In genomic region chr11:1147792-1148191, GRCh38 we compare ENCODE assay signal across 2 cellular contexts.
TF ChIP-seq lines count a peak whose summit lies in the region.

No MANE protein-coding gene starts in this region.

TF ChIP-seq in HEK293, 187 proteins besides CTCF, POLR2A, EP300 and RAD21:
- TF ChIP-seq ZNF148 (tag by site-specific recombination; IDR thresholded peaks at IDR 0.05; ENCODE audit: borderline replicate concordance) (0 out of 2 replicates have a peak, but pooled peaks have one; percentile 12), ZSCAN4 (tag by site-specific recombination; IDR thresholded peaks at IDR 0.05) (peak; percentile 98), ZSCAN5A (tag by site-specific recombination; IDR thresholded peaks at IDR 0.05) (no peak), PRDM4 (tag by site-specific recombination; IDR thresholded peaks at IDR 0.05) (no peak)

TF ChIP-seq in H1, 55 proteins besides CTCF, POLR2A, EP300 and RAD21:
- no peak for TF ChIP-seq JUND (IDR thresholded peaks at IDR 0.05; ENCODE audit: low read length)
- TF ChIP-seq EGR1 (IDR thresholded peaks at IDR 0.05; ENCODE audit: borderline replicate concordance, low read depth, low read length): no peak
- no peak for TF ChIP-seq SP2 (IDR thresholded peaks at IDR 0.05; ENCODE audit: low read length)
- no peak for TF ChIP-seq FOSL1 (IDR thresholded peaks at IDR 0.05; ENCODE audit: insufficient read depth, low read depth, low read length)
